ENCODE assay signal across 16 cellular contexts in genomic region chr4:8046925-8047541, GRCh38.
DNase-seq lines count a peak whose midpoint lies in the region; ATAC-seq and TF ChIP-seq lines count a peak whose summit lies in the region.
"Had no signal": no experiment of that assay in that cellular context is flagged by ENCODE, and none has a peak within 500 bp of the region (broad histone marks: within the 10 kb centered on the region; RNA-seq: fewer than 3 reads in every experiment).

No MANE protein-coding gene starts in this region.

- peak overlapping the region in 47 of 59 donors; percentile 2 to 93 (median 55) for H3K27ac ChIP-seq in dorsolateral prefrontal cortex
- no peak overlapping the region for H3K27ac ChIP-seq in endodermal cell (ENCODE audit: low read depth, low read length)
- H3K27ac ChIP-seq: C4-2B, neutrophil, sigmoid colon had no signal

- DNase-seq in stimulated activated CD4-positive, alpha-beta T cell treated with anti-CD3 and anti-CD28 coated beads, Interleukin-4, amount 100 ng/mL, for 24 hours, result peak; percentile 10
- no peak for DNase-seq in stimulated activated CD4-positive, alpha-beta T cell treated with anti-CD3 and anti-CD28 coated beads, Interleukin-2, amount 100 ng/mL, for 24 hours
- peak; percentile 81 for DNase-seq in NCI-H510A treated with DMSO at 0.1 percent for 48 hours (lab: John Stamatoyannopoulos, UW)
- DNase-seq in dorsolateral prefrontal cortex, result peak in 9 of 10 donors; percentile 26 to 89 (median 76)
- DNase-seq in endodermal cell, result no peak
- no peak for DNase-seq in NCI-H1105 (lab: John Stamatoyannopoulos, UW)
- DNase-seq: cerebellar nuclear complex; mesendoderm; NCI-H1092; sigmoid colon; stimulated activated CD4-positive, alpha-beta T cell treated with anti-CD3 and anti-CD28 coated beads, Interleukin-4, amount 100 ng/mL, for 4 hours had no signal

- intact Hi-C loops in dorsolateral prefrontal cortex (cut with DNase I), result no loop called here

- ATAC-seq in HG03432 (IDR thresholded peaks at IDR 0.05; ENCODE audit: unreplicated experiment), result no peak

- no peaks in the 10 kb centered on the region for H3K36me3 ChIP-seq in endodermal cell (ENCODE audit: control insufficient read depth, insufficient read depth, low read length)
- H3K36me3 ChIP-seq: neutrophil, sigmoid colon had no signal

- 93 to 94% methylated on average over 10 to 20 of the region's 20 CpGs for WGBS in endodermal cell (ENCODE audit: insufficient coverage in 1 of 2, insufficient read length in 1 of 2), 2 experiments

- H3K27ac Mint-ChIP-seq in endodermal cell, result no peak overlapping the region
- H3K27ac Mint-ChIP-seq: IgD-negative memory B cell; stimulated activated naive CD8-positive, alpha-beta T cell treated with anti-CD3 and anti-CD28 coated beads, Interleukin-15, Interleukin-2, amounts not matched to agents 100 ng/mL and 50 ng/mL, for 24 hours had no signal

- H3K4me1 Mint-ChIP-seq in endodermal cell, result peaks cover 25% of the 10 kb centered on the region
- H3K4me1 Mint-ChIP-seq: IgD-negative memory B cell had no signal

- no peak overlapping the region for H3K9ac ChIP-seq in endodermal cell (ENCODE audit: extremely low read depth, low read length, poor library complexity, severe bottlenecking)

- H3K27me3 Mint-ChIP-seq in endodermal cell (ENCODE audit: insufficient read depth), result no peaks in the 10 kb centered on the region

- no peaks in the 10 kb centered on the region for H3K9me3 ChIP-seq in endodermal cell (ENCODE audit: control insufficient read depth, low read length)
- H3K9me3 ChIP-seq: neutrophil, sigmoid colon had no signal

- H3K9me3 Mint-ChIP-seq in endodermal cell, result no peaks in the 10 kb centered on the region
- H3K9me3 Mint-ChIP-seq: IgD-negative memory B cell; stimulated activated naive CD8-positive, alpha-beta T cell treated with anti-CD3 and anti-CD28 coated beads, Interleukin-15, Interleukin-2, amounts not matched to agents 100 ng/mL and 50 ng/mL, for 24 hours had no signal

- H3K4me1 ChIP-seq in endodermal cell (ENCODE audit: control insufficient read depth, insufficient read depth, low read length), result no peaks in the 10 kb centered on the region

- H3K27me3 ChIP-seq in dorsolateral prefrontal cortex, result no peaks in the 10 kb centered on the region
- no peaks in the 10 kb centered on the region for H3K27me3 ChIP-seq in endodermal cell (ENCODE audit: control insufficient read depth, insufficient read depth, low read length, poor library complexity, severe bottlenecking)
- H3K27me3 ChIP-seq: sigmoid colon had no signal

- H3K36me3 Mint-ChIP-seq in endodermal cell (ENCODE audit: low read depth), result no peaks in the 10 kb centered on the region

- H3K4me3 Mint-ChIP-seq in endodermal cell, result no peak overlapping the region
- H3K4me3 Mint-ChIP-seq: IgD-negative memory B cell; stimulated activated naive CD8-positive, alpha-beta T cell treated with anti-CD3 and anti-CD28 coated beads, Interleukin-15, Interleukin-2, amounts not matched to agents 100 ng/mL and 50 ng/mL, for 24 hours had no signal

- H3K4me3 ChIP-seq in dorsolateral prefrontal cortex, result no peak overlapping the region
- H3K4me3 ChIP-seq in endodermal cell (ENCODE audit: low read length), result no peak overlapping the region
- H3K4me3 ChIP-seq: sigmoid colon had no signal

- TF ChIP-seq CTCF in dorsolateral prefrontal cortex (IDR thresholded peaks at IDR 0.05 in 54 of 56, conservative IDR thresholded peaks at IDR 0.05 in 2 of 56; ENCODE audit: low read depth in 1 of 56, partially characterized antibody in 56 of 56) (no peak), endodermal cell (conservative IDR thresholded peaks at IDR 0.05) (no peak)

Comparison
In these comparisons a context has a peak if more than half of its experiments do, and no peak if none do; other contexts are left out.
1. DNase-seq: peak in stimulated activated CD4-positive, alpha-beta T cell treated with anti-CD3 and anti-CD28 coated beads, Interleukin-4, amount 100 ng/mL, for 24 hours (single experiment), NCI-H510A treated with DMSO at 0.1 percent for 48 hours (single experiment) and dorsolateral prefrontal cortex (9 of 10); none in stimulated activated CD4-positive, alpha-beta T cell treated with anti-CD3 and anti-CD28 coated beads, Interleukin-2, amount 100 ng/mL, for 24 hours (0 of 2), endodermal cell (single experiment) and NCI-H1105 (single experiment).